In the genomic region with DNA sequence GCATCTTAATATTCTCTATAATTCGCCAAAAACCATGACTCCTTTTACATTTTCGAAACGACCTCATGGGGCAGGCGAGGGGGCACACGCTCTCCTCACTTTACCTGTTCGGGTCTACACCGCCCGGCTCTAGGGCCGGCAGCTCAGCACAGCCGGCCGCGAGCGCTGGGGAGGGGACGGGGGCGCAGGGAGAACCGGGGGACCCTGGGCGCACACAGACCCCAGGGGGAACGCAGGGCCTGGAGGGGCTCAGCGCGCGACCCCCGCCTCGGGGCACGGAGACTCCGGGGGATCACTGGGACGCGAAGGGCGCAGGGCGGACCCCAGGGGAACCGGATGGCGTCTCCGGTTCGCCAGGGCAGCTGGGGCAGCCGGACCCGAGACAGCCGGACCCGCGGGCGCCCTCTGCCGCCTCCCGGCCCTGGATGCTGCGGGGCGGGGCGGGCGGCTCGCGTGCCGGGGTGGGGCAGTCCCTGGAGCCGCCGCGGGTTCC, we compare ENCODE assay signal across 8 cellular contexts. TPM values are rescaled to one million over a fixed set of nuclear protein-coding genes. Genes with fewer than 3 reads are reported as not detected.
DNase-seq lines count a peak whose midpoint lies in the region; ATAC-seq and TF ChIP-seq lines count a peak whose summit lies in the region.

A gene (plus strand): TSS at position 482 of the 493 bp plus-strand sequence. CDS start 22,189 bp downstream, outside the sequence.

- DNase-seq in IMR-90, result peak; percentile 53
- peak; percentile 77 for DNase-seq in T-helper 2 cell treated with Interferon-gamma antibody and Interleukin-4, amounts not matched to agents 5 μg/mL and 100 μg/mL, for 36 hours (ENCODE audit: low spot score)
- peak; percentile 86 for DNase-seq in ecto neural progenitor cell (ENCODE audit: low spot score)
- DNase-seq in lung (ENCODE audit: low spot score), result no peak
- DNase-seq in effector CD8-positive, alpha-beta T cell (lab: John Stamatoyannopoulos, UW), result no peak

- peak within 1 kb of the TSS; percentile 79 for H4K5ac ChIP-seq in IMR-90 (ENCODE audit: low read depth, low read length)

- ATAC-seq in GM21529 (IDR thresholded peaks at IDR 0.05; ENCODE audit: unreplicated experiment), result peak; percentile 44
- peak; percentile 78 for ATAC-seq in IMR-90 (ENCODE audit: low read depth)
- peak; percentile 81 for ATAC-seq in lung (ENCODE audit: insufficient read depth, low FRiP score)

- H3K56ac ChIP-seq in IMR-90 (ENCODE audit: extremely low read depth, insufficient read depth, low read length), result peak within 1 kb of the TSS; percentile 77

- no peaks in the 10 kb centered on the region for H3K9me3 ChIP-seq in ES-I3 (ENCODE audit: control insufficient read depth, insufficient read depth, low read length)
- H3K9me3 ChIP-seq in IMR-90 (ENCODE audit: control insufficient read depth, insufficient read depth, low read length), result no peaks in the 10 kb centered on the region
- peaks cover 0 to 2% of the 10 kb centered on the region in 2 donors for H3K9me3 ChIP-seq in lung (ENCODE audit: control insufficient read depth in 2 of 2, insufficient read depth in 1 of 2, low read length in 1 of 2)
- H3K9me3 ChIP-seq in subcutaneous abdominal adipose tissue (ENCODE audit: control insufficient read depth in 5 of 5, low read length in 5 of 5), result no peaks in the 10 kb centered on the region

- no peak for TF ChIP-seq POLR2A in IMR-90 (IDR thresholded peaks at IDR 0.05; ENCODE audit: low read depth, low read length)

- H3K18ac ChIP-seq in IMR-90 (ENCODE audit: low read depth, low read length), result peak within 1 kb of the TSS; percentile 74

- H3K9me3 Mint-ChIP-seq in T-helper 2 cell treated with Interferon-gamma antibody and Interleukin-4, amounts not matched to agents 5 μg/mL and 100 μg/mL, for 36 hours, result no peaks in the 10 kb centered on the region

- BruUV-seq in IMR-90 (replicated peaks; lab: Mats Ljungman, UMichigan), result no TSS peak

- H2BK15ac ChIP-seq in IMR-90 (ENCODE audit: low read depth, low read length), result peak within 1 kb of the TSS; percentile 93; the same call in 2 of the 3 replicates

- H2BK20ac ChIP-seq in IMR-90 (ENCODE audit: low read depth, low read length), result peak within 1 kb of the TSS; percentile 62; the same call in 1 of the 2 replicates

- H3K9me1 ChIP-seq in IMR-90 (ENCODE audit: insufficient read depth, low read length), result peaks cover 2% of the 10 kb centered on the region; the same call in 1 of the 2 replicates

- intact Hi-C loops in IMR-90 (cut with micrococcal nuclease), result no loop called here

- peaks cover 24% of the 10 kb centered on the region for H3K36me3 Mint-ChIP-seq in T-helper 2 cell treated with Interferon-gamma antibody and Interleukin-4, amounts not matched to agents 5 μg/mL and 100 μg/mL, for 36 hours (ENCODE audit: low read depth)

- peak within 1 kb of the TSS; percentile 86 for H3K4me3 Mint-ChIP-seq in T-helper 2 cell treated with Interferon-gamma antibody and Interleukin-4, amounts not matched to agents 5 μg/mL and 100 μg/mL, for 36 hours

- H3K79me1 ChIP-seq in IMR-90 (ENCODE audit: low read depth in 1 of 2, low read length in 2 of 2), result peaks cover 12 to 64% of the 10 kb centered on the region in 2 experiments

- H3K4me1 ChIP-seq in ES-I3 (ENCODE audit: insufficient read depth, low read length) (no peaks in the 10 kb centered on the region; the same call in 1 of the 2 replicates), IMR-90 (ENCODE audit: control insufficient read depth, insufficient read depth, low read length) (peaks cover 21% of the 10 kb centered on the region), lung (ENCODE audit: control insufficient read depth in 2 of 2, insufficient read depth in 2 of 2, low read length in 2 of 2) (peaks cover 0 to 15% of the 10 kb centered on the region in 2 donors), subcutaneous abdominal adipose tissue (ENCODE audit: control insufficient read depth in 5 of 5, insufficient read depth in 5 of 5, low read length in 5 of 5) (peaks cover 0 to 25% (median 18%) of the 10 kb centered on the region in 5 donors)

- H3K9ac ChIP-seq in ES-I3 (ENCODE audit: low read depth, low read length), result peak within 1 kb of the TSS; percentile 62
- H3K9ac ChIP-seq in IMR-90 (ENCODE audit: low read depth, low read length), result peak within 1 kb of the TSS; percentile 93
- H3K9ac ChIP-seq in subcutaneous abdominal adipose tissue (ENCODE audit: low read length in 5 of 5), result no peak within 1 kb of the TSS

- H4K20me1 ChIP-seq in IMR-90 (ENCODE audit: insufficient read depth, low read length), result peaks cover 32% of the 10 kb centered on the region

- H3K4me2 ChIP-seq in IMR-90 (ENCODE audit: low read depth, low read length), result peak within 1 kb of the TSS; percentile 96

- H3K27ac ChIP-seq in IMR-90 (ENCODE audit: insufficient read depth, low read length) (peak within 1 kb of the TSS; percentile 88), lung (ENCODE audit: low read depth in 1 of 2, low read length in 1 of 2) (peak within 1 kb of the TSS in 1 of 2 donors; percentile 26), subcutaneous abdominal adipose tissue (ENCODE audit: low read depth, low read length) (no peak within 1 kb of the TSS)

- peak; percentile 46 for TF ChIP-seq RAD21 in IMR-90 (IDR thresholded peaks at IDR 0.05; ENCODE audit: low read length)

- H2AK5ac ChIP-seq in IMR-90 (ENCODE audit: low read depth, low read length), result peak within 1 kb of the TSS; percentile 77

- peak; percentile 62 for TF ChIP-seq CTCF in IMR-90 (conservative IDR thresholded peaks at IDR 0.05; ENCODE audit: low read depth, low read length)
- peak; percentile 16 for TF ChIP-seq CTCF in lung (IDR thresholded peaks at IDR 0.05; ENCODE audit: control extremely low read depth, extremely low read depth)

- H2BK5ac ChIP-seq in IMR-90 (ENCODE audit: low read depth, low read length, poor library complexity, severe bottlenecking), result peak within 1 kb of the TSS; percentile 91

- H2AFZ ChIP-seq in IMR-90 (replicated peaks; ENCODE audit: low read length, poor library complexity), result peak within 1 kb of the TSS; percentile 97

- H3K4ac ChIP-seq in IMR-90 (ENCODE audit: low read depth, low read length), result peak within 1 kb of the TSS; percentile 97

- CTCF ChIA-PET in IMR-90 (lab: Yijun Ruan, JAX), result interaction anchor here (0.5 to 1.5 kb wide), 4 partner anchors 13 to 59 kb away, joined by 3 to 5 read pairs (median 3); no protein-coding TSS in a partner anchor

- H3K36me3 ChIP-seq in ES-I3 (ENCODE audit: insufficient read depth, low read length), result no peaks in the 10 kb centered on the region
- H3K36me3 ChIP-seq in IMR-90 (ENCODE audit: control insufficient read depth, insufficient read depth, low read length), result peaks cover 23% of the 10 kb centered on the region
- H3K36me3 ChIP-seq in lung (ENCODE audit: control insufficient read depth in 2 of 2, insufficient read depth in 2 of 2, low read length in 2 of 2), result peaks cover 0 to 6% of the 10 kb centered on the region in 2 donors
- peaks cover 0 to 12% (median 3%) of the 10 kb centered on the region in 5 donors for H3K36me3 ChIP-seq in subcutaneous abdominal adipose tissue (ENCODE audit: control insufficient read depth in 5 of 5, insufficient read depth in 5 of 5, low read length in 5 of 5)

- WGBS in IMR-90 (ENCODE audit: extremely low coverage in 2 of 2, insufficient read length in 1 of 2), 2 experiments, result 1% methylated on average over 14 of the region's 51 CpGs; no CpG with 5 or more reads in 1 of the 2 experiments
- 1% methylated on average over 33 to 51 of the region's 51 CpGs for WGBS in lung, 2 donors

- peaks cover 5% of the 10 kb centered on the region for H3K27me3 Mint-ChIP-seq in T-helper 2 cell treated with Interferon-gamma antibody and Interleukin-4, amounts not matched to agents 5 μg/mL and 100 μg/mL, for 36 hours (ENCODE audit: low read depth)

- H3K27me3 ChIP-seq in IMR-90 (ENCODE audit: control insufficient read depth, insufficient read depth, low read length) (no peaks in the 10 kb centered on the region), lung (ENCODE audit: control insufficient read depth, insufficient read depth) (peaks cover 5% of the 10 kb centered on the region), subcutaneous abdominal adipose tissue (ENCODE audit: control insufficient read depth in 5 of 5, insufficient read depth in 4 of 5, low read length in 5 of 5) (peaks cover 19 to 43% (median 36%) of the 10 kb centered on the region in 5 donors)

- peak within 1 kb of the TSS; percentile 82 for H3K23ac ChIP-seq in IMR-90 (ENCODE audit: low read depth, low read length)

- POLR2A ChIA-PET in IMR-90 (lab: Charles Lee; ENCODE audit: unreplicated experiment), result interaction anchor here (1.4 kb wide), 1 partner anchor 103 kb away, joined by 3 read pairs; no protein-coding TSS in a partner anchor

- peak within 1 kb of the TSS; percentile 83 for H3K14ac ChIP-seq in IMR-90 (replicated peaks; ENCODE audit: low read depth, low read length)

- peaks cover 18% of the 10 kb centered on the region for H3K4me1 Mint-ChIP-seq in T-helper 2 cell treated with Interferon-gamma antibody and Interleukin-4, amounts not matched to agents 5 μg/mL and 100 μg/mL, for 36 hours (ENCODE audit: low read depth)

- in situ Hi-C loops in IMR-90 (cut with MboI; ENCODE audit: low sequenced_read_pairs), result no loop called here

- peak within 1 kb of the TSS; percentile 99 for H2AK9ac ChIP-seq in IMR-90 (replicated peaks; ENCODE audit: low read depth, low read length, poor library complexity)

- H3K27ac Mint-ChIP-seq in T-helper 2 cell treated with Interferon-gamma antibody and Interleukin-4, amounts not matched to agents 5 μg/mL and 100 μg/mL, for 36 hours, result peak within 1 kb of the TSS; percentile 71

- H2BK120ac ChIP-seq in IMR-90 (ENCODE audit: low read depth, low read length), result peak within 1 kb of the TSS; percentile 83

- dilution Hi-C loops in IMR-90 (cut with HindIII; ENCODE audit: low sequenced_read_pairs, unreplicated experiment), result no loop called here

- peak within 1 kb of the TSS; percentile 92 to 93; a peak in 3 of 4 replicates for H4K8ac ChIP-seq in IMR-90 (ENCODE audit: low read depth in 2 of 2, low read length in 2 of 2)

- peak within 1 kb of the TSS; percentile 95 for H4K91ac ChIP-seq in IMR-90 (ENCODE audit: insufficient read depth, low read depth, low read length)

- H3K4me3 ChIP-seq in IMR-90 (ENCODE audit: insufficient read depth, low read depth, low read length), result peak within 1 kb of the TSS; percentile 98
- peak within 1 kb of the TSS; percentile 58 for H3K4me3 ChIP-seq in lung
- peak within 1 kb of the TSS in 4 of 5 donors; percentile 22 to 57 (median 51) for H3K4me3 ChIP-seq in subcutaneous abdominal adipose tissue (ENCODE audit: low read depth in 1 of 5, low read length in 5 of 5)

TF ChIP-seq in IMR-90, 13 proteins besides CTCF, POLR2A, EP300 and RAD21 (continues in another document):
- TF ChIP-seq MXI1 (IDR thresholded peaks at IDR 0.05; ENCODE audit: borderline replicate concordance, low read depth, low read length) (0 out of 2 replicates have a peak, but pooled peaks have one; percentile 11), MAFK (IDR thresholded peaks at IDR 0.05; ENCODE audit: low read depth, low read length) (no peak), NFE2L2 (IDR thresholded peaks at IDR 0.05; ENCODE audit: low read depth, low read length) (no peak)

RNA-seq across cellular contexts. Expression of the gene that starts here (rescaled TPM):
- total RNA-seq in IMR-90 (2012; rRNA removed) (15.6 and 16.7 TPM in 2 replicates), lung (1 to 10 TPM; 1.7 to 8.8 TPM)
- polyA plus RNA-seq in IMR-90 (2012; rRNA removed) (36.1 and 37.1 TPM in 2 replicates), lung (1 to 10 TPM in 1 of 2 donors, under 1 TPM in 1; 0.63 to 4.0 TPM)
- 24.9 and 33.9 TPM in 2 replicates for polyA plus RNA-seq in IMR-90 (2012; cell fraction: cytosol; rRNA removed)
- 77.0 and 141 TPM in 2 replicates for polyA plus RNA-seq in IMR-90 (2012; cell fraction: nucleus; rRNA removed; ENCODE audit: low replicate concordance)

Comparison
In these comparisons a context has a peak if more than half of its experiments do, and no peak if none do; other contexts are left out.
1. RNA of the gene that starts here (polyA plus RNA-seq): 24.9 to 141 TPM in IMR-90; 0.63 to 4.0 TPM in lung; every median in the first group is over 4 times any median in the second.
2. H3K9ac ChIP-seq: peak in ES-I3 (single experiment) and IMR-90 (single experiment); none in subcutaneous abdominal adipose tissue (0 of 5).
3. DNase-seq: peak in IMR-90 (single experiment), T-helper 2 cell treated with Interferon-gamma antibody and Interleukin-4, amounts not matched to agents 5 μg/mL and 100 μg/mL, for 36 hours (single experiment) and ecto neural progenitor cell (single experiment); none in lung (single experiment) and effector CD8-positive, alpha-beta T cell (single experiment).
4. Peak in every context shown above with its lines, with median percentiles within 50 percentile points of each other: ATAC-seq and H3K4me3 ChIP-seq.